Comparison of ENCODE assay signal across 2 cellular contexts in genomic region chr4:123830920-123831319, GRCh38.
TF ChIP-seq lines count a peak whose summit lies in the region.

No MANE protein-coding gene starts in this region.

TF ChIP-seq in SK-N-SH, 30 proteins besides CTCF, POLR2A, EP300 and RAD21:
- TF ChIP-seq MXI1 (IDR thresholded peaks at IDR 0.05; ENCODE audit: low read depth, low read length) (peak; percentile 37; the same call in 1 of the 2 replicates), RCOR1 (IDR thresholded peaks at IDR 0.05; ENCODE audit: low read length) (peak; percentile 94), CHD2 (IDR thresholded peaks at IDR 0.05; ENCODE audit: low read length, partially characterized antibody) (peak; percentile 73), NRF1 (IDR thresholded peaks at IDR 0.05; ENCODE audit: low read depth, low read length) (no peak), FOXJ3 (CRISPR knock-in tag; IDR thresholded peaks at IDR 0.05) (0 out of 2 replicates have a peak, but pooled peaks have one; percentile 62), RXRA (IDR thresholded peaks at IDR 0.05; ENCODE audit: borderline replicate concordance, low read depth) (no peak), TCF12 (IDR thresholded peaks at IDR 0.05) (peak; percentile 48; the same call in 1 of the 2 replicates), GATA2 (CRISPR knock-in tag; IDR thresholded peaks at IDR 0.05) (peak; percentile 95)

TF ChIP-seq in endothelial cell of umbilical vein, 7 proteins besides CTCF, POLR2A, EP300 and RAD21 (continued from another document):
- TF ChIP-seq MAX (IDR thresholded peaks at IDR 0.05; ENCODE audit: insufficient read depth, insufficient read length) (no peak), POLR2AphosphoS5 (IDR thresholded peaks at IDR 0.05; ENCODE audit: insufficient read depth, low read depth, low read length) (no peak), FOS (IDR thresholded peaks at IDR 0.05; ENCODE audit: borderline replicate concordance, insufficient read depth, low read length) (no peak), EZH2 (IDR thresholded peaks at IDR 0.05; ENCODE audit: borderline replicate concordance, low read depth, low read length, severe bottlenecking) (no peak), MYC (IDR thresholded peaks at IDR 0.05; ENCODE audit: low read depth, low read length) (no peak)
